In genomic region chr10:122147731-122148130, GRCh38 we compare ENCODE assay signal across 15 cellular contexts.
DNase-seq lines count a peak whose midpoint lies in the region; TF ChIP-seq lines count a peak whose summit lies in the region.
"Had no signal": no experiment of that assay in that cellular context is flagged by ENCODE, and none has a peak within 500 bp of the region (broad histone marks: within the 10 kb centered on the region; RNA-seq: fewer than 3 reads in every experiment).

No MANE protein-coding gene starts in this region.

- H3K9ac ChIP-seq in fibroblast of lung (ENCODE audit: insufficient read depth, low read length) (no peak overlapping the region), parathyroid adenoma (no peak overlapping the region)

- H3K79me2 ChIP-seq in fibroblast of lung (ENCODE audit: control insufficient read depth, insufficient read depth, low read length) (no peaks in the 10 kb centered on the region), parathyroid adenoma (peaks cover 3% of the 10 kb centered on the region)

- no peaks in the 10 kb centered on the region for H3K9me3 ChIP-seq in fibroblast of lung (ENCODE audit: control insufficient read depth, insufficient read depth, low read depth, low read length)
- no peaks in the 10 kb centered on the region for H3K9me3 ChIP-seq in parathyroid adenoma (ENCODE audit: control insufficient read depth, low read length)
- H3K9me3 ChIP-seq in tibial artery = no peaks in the 10 kb centered on the region
- H3K9me3 ChIP-seq: ovary, Peyer's patch, upper lobe of right lung had no signal

- no peak overlapping the region for H3K4me3 ChIP-seq in fibroblast of lung (replicated peaks in 1 of 4; ENCODE audit: control extremely low read depth in 1 of 4, insufficient read depth in 1 of 4, low read depth in 3 of 4, low read length in 4 of 4)
- H3K4me3 ChIP-seq in parathyroid adenoma (ENCODE audit: low read depth, low read length) = no peak overlapping the region
- no peak overlapping the region for H3K4me3 ChIP-seq in tibial artery
- H3K4me3 ChIP-seq: GM12878, ovary, Peyer's patch, upper lobe of right lung had no signal

- H4K20me1 ChIP-seq in fibroblast of lung (ENCODE audit: control insufficient read depth, extremely low read depth, insufficient read depth, low read length) = no peaks in the 10 kb centered on the region

- intact Hi-C loops in tibial artery (cut with DNase I; ENCODE audit: low total_unique reads) = no loop called here

- no peak overlapping the region for H3K4me2 ChIP-seq in fibroblast of lung (ENCODE audit: extremely low read depth, insufficient read depth, low read length)
- H3K4me2 ChIP-seq in parathyroid adenoma (ENCODE audit: low read length) = no peak overlapping the region

- peak overlapping the region; percentile 89 for H3K27ac ChIP-seq in fibroblast of lung (ENCODE audit: insufficient read depth, low read length)
- H3K27ac ChIP-seq in parathyroid adenoma = peak overlapping the region; percentile 9
- H3K27ac ChIP-seq in tibial artery = no peak overlapping the region
- H3K27ac ChIP-seq: upper lobe of right lung had no signal

- DNase-seq in DMS79 treated with DMSO at 0.1 percent for 48 hours (lab: John Stamatoyannopoulos, UW) = peak; percentile 79
- peak; percentile 70 for DNase-seq in NCI-H446 treated with DMSO at 0.1 percent for 48 hours (lab: John Stamatoyannopoulos, UW)
- peak in 1 of 2 donors; percentile 80 for DNase-seq in fibroblast of lung (ENCODE audit: low read depth in 2 of 2)
- DNase-seq in NCI-H1930 (lab: John Stamatoyannopoulos, UW) = no peak
- DNase-seq in D341Med (ENCODE audit: low spot score) = no peak
- DNase-seq in tibial artery = no peak
- DNase-seq in SHP77 treated with DMSO at 0.1 percent for 48 hours (lab: John Stamatoyannopoulos, UW) = no peak
- DNase-seq: activated CD4-positive, alpha-beta T cell treated with anti-CD3 and anti-CD28 coated beads for 36 hours; activated naive CD8-positive, alpha-beta T cell treated with anti-CD3 and anti-CD28 coated beads, Interleukin-2, amount 50 U/mL, for 24 hours; NCI-H510A treated with DMSO at 0.1 percent for 48 hours; Peyer's patch; upper lobe of right lung had no signal

- H2AFZ ChIP-seq in fibroblast of lung (ENCODE audit: low read length) (no peak overlapping the region), parathyroid adenoma (no peak overlapping the region)

- H3K27me3 ChIP-seq in fibroblast of lung (ENCODE audit: control insufficient read depth, insufficient read depth, low read length) (no peaks in the 10 kb centered on the region), parathyroid adenoma (ENCODE audit: control insufficient read depth, insufficient read depth, low read length) (no peaks in the 10 kb centered on the region), tibial artery (no peaks in the 10 kb centered on the region)
- H3K27me3 ChIP-seq: ovary, Peyer's patch, upper lobe of right lung had no signal

- H3K36me3 ChIP-seq in fibroblast of lung (ENCODE audit: control insufficient read depth, insufficient read depth, low read length) = no peaks in the 10 kb centered on the region
- no peaks in the 10 kb centered on the region for H3K36me3 ChIP-seq in parathyroid adenoma (ENCODE audit: control insufficient read depth, insufficient read depth, low read length)
- H3K36me3 ChIP-seq in tibial artery = peaks cover 0 to 21% (median 13%) of the 10 kb centered on the region in 3 donors
- H3K36me3 ChIP-seq: ovary had no signal

- H3K4me1 ChIP-seq in fibroblast of lung (ENCODE audit: control insufficient read depth, extremely low read depth, insufficient read depth, low read length) (peaks cover 26% of the 10 kb centered on the region), parathyroid adenoma (peaks cover 8% of the 10 kb centered on the region), tibial artery (peaks cover 0 to 50% (median 32%) of the 10 kb centered on the region in 4 donors)

- no peak for TF ChIP-seq CTCF in fibroblast of lung (conservative IDR thresholded peaks at IDR 0.05 in 1 of 2, IDR thresholded peaks at IDR 0.05 in 1 of 2; ENCODE audit: low read depth in 1 of 2, low read length in 2 of 2)
- no peak for TF ChIP-seq CTCF in parathyroid adenoma (IDR thresholded peaks at IDR 0.05)
- no peak for TF ChIP-seq CTCF in tibial artery (IDR thresholded peaks at IDR 0.05)

Comparison
In these comparisons a context has a peak if more than half of its experiments do, and no peak if none do; other contexts are left out.
1. DNase-seq: peak in DMS79 treated with DMSO at 0.1 percent for 48 hours (single experiment) and NCI-H446 treated with DMSO at 0.1 percent for 48 hours (single experiment); none in NCI-H1930 (0 of 2), D341Med (single experiment), tibial artery (0 of 2) and SHP77 treated with DMSO at 0.1 percent for 48 hours (single experiment).
2. H3K27ac ChIP-seq: peak in fibroblast of lung (single experiment) and parathyroid adenoma (single experiment); none in tibial artery (0 of 2).